ENCODE assay signal across 11 cellular contexts in the genomic region with DNA sequence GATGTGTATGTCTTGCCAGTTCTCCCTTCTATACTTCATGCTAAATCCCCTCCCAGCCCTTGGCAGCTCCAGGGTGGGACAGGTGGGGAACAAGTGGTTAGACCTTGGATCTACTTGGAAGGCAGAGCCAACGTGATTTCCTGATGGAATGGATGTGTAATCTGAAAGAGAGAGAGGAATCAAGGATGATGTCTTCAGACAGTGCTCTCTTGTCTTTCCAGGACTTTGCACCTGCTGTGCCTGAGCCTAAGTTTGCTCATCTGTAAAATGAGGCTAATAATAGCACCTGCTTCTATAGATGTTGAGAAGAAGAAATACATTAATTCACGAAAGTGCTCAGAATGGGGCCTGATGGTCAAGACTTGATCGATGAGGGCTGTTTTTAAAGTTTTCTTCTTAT. TPM values are rescaled to one million over a fixed set of nuclear protein-coding genes. Genes with fewer than 3 reads are reported as not detected.
A peak's percentile ranks its signal among the peaks of the same experiment; 100 is the strongest.
DNase-seq lines count a peak whose midpoint lies in the region; TF ChIP-seq lines count a peak whose summit lies in the region.
"Had no signal": no experiment of that assay in that cellular context is flagged by ENCODE, and none has a peak within 500 bp of the region (broad histone marks: within the 10 kb centered on the region; RNA-seq: fewer than 3 reads in every experiment).

No MANE protein-coding gene starts in this region.

- H3K27ac ChIP-seq in endodermal cell (ENCODE audit: low read depth, low read length) = peak overlapping the region; percentile 2
- H3K27ac ChIP-seq in tibial artery = peak overlapping the region; percentile 85 to 91

- no peaks in the 10 kb centered on the region for H3K9me3 Mint-ChIP-seq in activated CD4-positive, alpha-beta memory T cell treated with anti-CD3 and anti-CD28 coated beads for 36 hours
- H3K9me3 Mint-ChIP-seq in activated CD4-positive, alpha-beta memory T cell treated with anti-CD3 and anti-CD28 coated beads, Interleukin-2, amount 10 ng/mL, durations not matched to agents 7 days and 5 days = no peaks in the 10 kb centered on the region
- H3K9me3 Mint-ChIP-seq in endodermal cell (no peaks in the 10 kb centered on the region), glutamatergic neuron (ENCODE audit: unreplicated experiment) (peaks cover 2% of the 10 kb centered on the region)

- no peaks in the 10 kb centered on the region for H3K4me1 ChIP-seq in endodermal cell (ENCODE audit: control insufficient read depth, insufficient read depth, low read length)
- peaks cover 0 to 46% (median 31%) of the 10 kb centered on the region in 4 donors for H3K4me1 ChIP-seq in tibial artery

- H3K36me3 ChIP-seq in endodermal cell (ENCODE audit: control insufficient read depth, insufficient read depth, low read length) (peaks cover 4% of the 10 kb centered on the region), tibial artery (peaks cover 0 to 58% (median 12%) of the 10 kb centered on the region in 3 donors)

- CTCF ChIA-PET in activated CD4-positive, alpha-beta memory T cell treated with anti-CD3 and anti-CD28 coated beads for 36 hours (lab: Charles Lee) = interaction anchor here (1.1 kb wide), 1 partner anchor 101 kb away, joined by 3 read pairs; no protein-coding TSS in a partner anchor
- CTCF ChIA-PET in activated CD4-positive, alpha-beta memory T cell treated with anti-CD3 and anti-CD28 coated beads, Interleukin-2, amount 10 ng/mL, durations not matched to agents 7 days and 5 days (lab: Charles Lee) = interaction anchor here (0.9 kb wide), 1 partner anchor 14 kb away, joined by 3 read pairs; the partner anchor contains the start of gene RAB4B

- WGBS in endodermal cell (ENCODE audit: insufficient coverage in 1 of 2, insufficient read length in 1 of 2), 2 experiments = 89% methylated on average over 3 of the region's 3 CpGs

- no peaks in the 10 kb centered on the region for H3K9me3 ChIP-seq in endodermal cell (ENCODE audit: control insufficient read depth, low read length)
- no peaks in the 10 kb centered on the region for H3K9me3 ChIP-seq in tibial artery

- DNase-seq in activated CD4-positive, alpha-beta memory T cell treated with anti-CD3 and anti-CD28 coated beads for 36 hours = no peak
- no peak for DNase-seq in activated CD4-positive, alpha-beta memory T cell treated with anti-CD3 and anti-CD28 coated beads, Interleukin-2, amount 10 ng/mL, durations not matched to agents 7 days and 5 days
- DNase-seq in endodermal cell (no peak), tibial artery (no peak), glutamatergic neuron (no peak), GM03348 (ENCODE audit: low spot score) (no peak)
- DNase-seq: activated T-cell treated with anti-CD3 and anti-CD28 coated beads, Interleukin-2, amount 50 U/mL, for 48 hours; central memory CD4-positive, alpha-beta T cell; NCI-H510A had no signal

- no peaks in the 10 kb centered on the region for H3K27me3 Mint-ChIP-seq in activated CD4-positive, alpha-beta memory T cell treated with anti-CD3 and anti-CD28 coated beads for 36 hours
- no peaks in the 10 kb centered on the region for H3K27me3 Mint-ChIP-seq in activated CD4-positive, alpha-beta memory T cell treated with anti-CD3 and anti-CD28 coated beads, Interleukin-2, amount 10 ng/mL, durations not matched to agents 7 days and 5 days
- H3K27me3 Mint-ChIP-seq in endodermal cell (ENCODE audit: insufficient read depth) (no peaks in the 10 kb centered on the region), glutamatergic neuron (ENCODE audit: unreplicated experiment) (peaks cover 3% of the 10 kb centered on the region)

- H3K27me3 ChIP-seq in endodermal cell (ENCODE audit: control insufficient read depth, insufficient read depth, low read length, poor library complexity, severe bottlenecking) (no peaks in the 10 kb centered on the region), tibial artery (no peaks in the 10 kb centered on the region)

- H3K27ac Mint-ChIP-seq in activated CD4-positive, alpha-beta memory T cell treated with anti-CD3 and anti-CD28 coated beads for 36 hours = peak overlapping the region; percentile 59
- H3K27ac Mint-ChIP-seq in activated CD4-positive, alpha-beta memory T cell treated with anti-CD3 and anti-CD28 coated beads, Interleukin-2, amount 10 ng/mL, durations not matched to agents 7 days and 5 days = no peak overlapping the region
- H3K27ac Mint-ChIP-seq in endodermal cell (no peak overlapping the region), glutamatergic neuron (ENCODE audit: unreplicated experiment) (no peak overlapping the region)

- no peak overlapping the region for H3K9ac ChIP-seq in endodermal cell (ENCODE audit: extremely low read depth, low read length, poor library complexity, severe bottlenecking)

- TF ChIP-seq CTCF in endodermal cell (conservative IDR thresholded peaks at IDR 0.05) = no peak
- TF ChIP-seq CTCF in tibial artery (IDR thresholded peaks at IDR 0.05) = no peak
- no peak for TF ChIP-seq CTCF in glutamatergic neuron (IDR thresholded peaks at IDR 0.05; ENCODE audit: partially characterized antibody, unreplicated experiment)

- POLR2A ChIA-PET in activated CD4-positive, alpha-beta memory T cell treated with anti-CD3 and anti-CD28 coated beads for 36 hours (lab: Charles Lee) = interaction anchor here (0.7 kb wide), 1 partner anchor 473 kb away, joined by 3 read pairs; no protein-coding TSS in a partner anchor
- POLR2A ChIA-PET in activated CD4-positive, alpha-beta memory T cell treated with anti-CD3 and anti-CD28 coated beads, Interleukin-2, amount 10 ng/mL, durations not matched to agents 7 days and 5 days (lab: Charles Lee) = interaction anchor here (0.6 kb wide), 1 partner anchor 15 kb away, joined by 3 read pairs; no protein-coding TSS in a partner anchor

- H3K4me3 Mint-ChIP-seq in activated CD4-positive, alpha-beta memory T cell treated with anti-CD3 and anti-CD28 coated beads for 36 hours = no peak overlapping the region
- H3K4me3 Mint-ChIP-seq in activated CD4-positive, alpha-beta memory T cell treated with anti-CD3 and anti-CD28 coated beads, Interleukin-2, amount 10 ng/mL, durations not matched to agents 7 days and 5 days = no peak overlapping the region
- H3K4me3 Mint-ChIP-seq in endodermal cell (no peak overlapping the region), glutamatergic neuron (ENCODE audit: unreplicated experiment) (no peak overlapping the region)

- H3K4me3 ChIP-seq in endodermal cell (ENCODE audit: low read length) (no peak overlapping the region), tibial artery (no peak overlapping the region)

- H3K4me1 Mint-ChIP-seq in activated CD4-positive, alpha-beta memory T cell treated with anti-CD3 and anti-CD28 coated beads for 36 hours (ENCODE audit: low read depth) = peaks cover 19% of the 10 kb centered on the region
- H3K4me1 Mint-ChIP-seq in activated CD4-positive, alpha-beta memory T cell treated with anti-CD3 and anti-CD28 coated beads, Interleukin-2, amount 10 ng/mL, durations not matched to agents 7 days and 5 days = peaks cover 13% of the 10 kb centered on the region
- H3K4me1 Mint-ChIP-seq in endodermal cell (no peaks in the 10 kb centered on the region), glutamatergic neuron (ENCODE audit: low read depth, unreplicated experiment) (no peaks in the 10 kb centered on the region)

- peaks cover 13% of the 10 kb centered on the region for H3K36me3 Mint-ChIP-seq in activated CD4-positive, alpha-beta memory T cell treated with anti-CD3 and anti-CD28 coated beads for 36 hours
- peaks cover 25% of the 10 kb centered on the region for H3K36me3 Mint-ChIP-seq in activated CD4-positive, alpha-beta memory T cell treated with anti-CD3 and anti-CD28 coated beads, Interleukin-2, amount 10 ng/mL, durations not matched to agents 7 days and 5 days (ENCODE audit: low read depth)
- H3K36me3 Mint-ChIP-seq in endodermal cell (ENCODE audit: low read depth) = peaks cover 20% of the 10 kb centered on the region
- H3K36me3 Mint-ChIP-seq in glutamatergic neuron (ENCODE audit: unreplicated experiment) = no peaks in the 10 kb centered on the region

- intact Hi-C loops in activated CD4-positive, alpha-beta memory T cell treated with anti-CD3 and anti-CD28 coated beads for 36 hours (cut with micrococcal nuclease) = no loop called here
- intact Hi-C loops in tibial artery (cut with DNase I; ENCODE audit: low total_unique reads) = no loop called here

RNA-seq across cellular contexts. Expression of gene EGLN2, which starts 7.0 kb away (rescaled TPM):
- 10 to 100 TPM; 89.1 to 90.3 TPM for total RNA-seq in activated CD4-positive, alpha-beta memory T cell treated with anti-CD3 and anti-CD28 coated beads for 36 hours
- total RNA-seq in activated CD4-positive, alpha-beta memory T cell treated with anti-CD3 and anti-CD28 coated beads, Interleukin-2, amount 10 ng/mL, durations not matched to agents 7 days and 5 days = 100 to 1,000 TPM; 127 to 128 TPM
- total RNA-seq in endodermal cell (10 to 100 TPM; 87.4 to 99.8 TPM), glutamatergic neuron (ENCODE audit: unreplicated experiment) (142 TPM)
- 58.5 TPM for polyA plus RNA-seq in endodermal cell (2013, experiment 1 of 2)
- 55.2 TPM for polyA plus RNA-seq in endodermal cell (2013, experiment 2 of 2)

RNA-seq across cellular contexts. Expression of gene RAB4B, which starts 13.9 kb away (rescaled TPM):
- total RNA-seq in activated CD4-positive, alpha-beta memory T cell treated with anti-CD3 and anti-CD28 coated beads for 36 hours = 10 to 100 TPM; 38.0 to 41.7 TPM
- total RNA-seq in activated CD4-positive, alpha-beta memory T cell treated with anti-CD3 and anti-CD28 coated beads, Interleukin-2, amount 10 ng/mL, durations not matched to agents 7 days and 5 days = 10 to 100 TPM; 65.7 to 68.3 TPM
- 10 to 100 TPM; 29.2 to 34.1 TPM for total RNA-seq in endodermal cell
- polyA plus RNA-seq in endodermal cell (2013, experiment 1 of 2) = 30.7 TPM
- 28.4 TPM for polyA plus RNA-seq in endodermal cell (2013, experiment 2 of 2)
- 43.2 TPM for total RNA-seq in glutamatergic neuron (ENCODE audit: unreplicated experiment)

RNA-seq across cellular contexts. Expression of gene MIA, which starts 16.7 kb away (rescaled TPM):
- total RNA-seq in activated CD4-positive, alpha-beta memory T cell treated with anti-CD3 and anti-CD28 coated beads for 36 hours = under 1 TPM in 1 of 2 experiments, not detected in 1; 1.00 TPM
- not detected for total RNA-seq in activated CD4-positive, alpha-beta memory T cell treated with anti-CD3 and anti-CD28 coated beads, Interleukin-2, amount 10 ng/mL, durations not matched to agents 7 days and 5 days
- not detected for total RNA-seq in endodermal cell
- 3.2 TPM for polyA plus RNA-seq in endodermal cell (2013, experiment 1 of 2)
- 5.2 TPM for polyA plus RNA-seq in endodermal cell (2013, experiment 2 of 2)
- total RNA-seq in glutamatergic neuron (ENCODE audit: unreplicated experiment) = not detected
- total RNA-seq: Daoy, M059J had no signal

RNA-seq across cellular contexts. Expression of gene SNRPA, which starts 41.0 kb away (rescaled TPM):
- 100 to 1,000 TPM; 241 to 253 TPM for total RNA-seq in activated CD4-positive, alpha-beta memory T cell treated with anti-CD3 and anti-CD28 coated beads for 36 hours
- total RNA-seq in activated CD4-positive, alpha-beta memory T cell treated with anti-CD3 and anti-CD28 coated beads, Interleukin-2, amount 10 ng/mL, durations not matched to agents 7 days and 5 days = 100 to 1,000 TPM; 145 to 151 TPM
- 100 to 1,000 TPM; 160 to 199 TPM for total RNA-seq in endodermal cell
- 206 TPM for polyA plus RNA-seq in endodermal cell (2013, experiment 1 of 2)
- polyA plus RNA-seq in endodermal cell (2013, experiment 2 of 2) = 196 TPM
- 70.3 TPM for total RNA-seq in glutamatergic neuron (ENCODE audit: unreplicated experiment)

RNA-seq across cellular contexts. Expression of gene ACTMAP, which starts 41.7 kb away (rescaled TPM):
- 10 to 100 TPM; 14.1 to 15.8 TPM for total RNA-seq in activated CD4-positive, alpha-beta memory T cell treated with anti-CD3 and anti-CD28 coated beads for 36 hours
- 10 to 100 TPM; 18.1 to 18.8 TPM for total RNA-seq in activated CD4-positive, alpha-beta memory T cell treated with anti-CD3 and anti-CD28 coated beads, Interleukin-2, amount 10 ng/mL, durations not matched to agents 7 days and 5 days
- total RNA-seq in endodermal cell (10 to 100 TPM; 26.0 to 34.3 TPM), glutamatergic neuron (ENCODE audit: unreplicated experiment) (20.7 TPM)
- polyA plus RNA-seq in endodermal cell (2013, experiment 1 of 2) = 23.8 TPM
- polyA plus RNA-seq in endodermal cell (2013, experiment 2 of 2) = 21.1 TPM
